In genomic region chr20:36547186-36548005, GRCh38 we compare ENCODE assay signal across 18 cellular contexts. TPM values are rescaled to one million over a fixed set of nuclear protein-coding genes. Genes with fewer than 3 reads are reported as not detected.
"Had no signal": no experiment of that assay in that cellular context is flagged by ENCODE, and none has a peak within 500 bp of the region (broad histone marks: within the 10 kb centered on the region; RNA-seq: fewer than 3 reads in every experiment).

No MANE protein-coding gene starts in this region.

- H3K9me3 ChIP-seq: left lung, ovary, upper lobe of right lung had no signal

- ATAC-seq: activated CD4-positive, alpha-beta T cell treated with anti-CD3 and anti-CD28 coated beads for 36 hours; activated CD8-positive, alpha-beta T cell treated with anti-CD3 and anti-CD28 coated beads for 36 hours; activated naive CD8-positive, alpha-beta T cell treated with anti-CD3 and anti-CD28 coated beads, Interleukin-2, amount 50 U/mL, for 24 hours; left lung; stimulated activated effector memory CD8-positive, alpha-beta T cell treated with anti-CD3 and anti-CD28 coated beads, Interleukin-12 subunit alpha, Interleukin-12 subunit beta, amount 100 ng/mL, for 72 hours; upper lobe of right lung had no signal

- H3K9me3 Mint-ChIP-seq: activated CD8-positive, alpha-beta T cell treated with anti-CD3 and anti-CD28 coated beads for 36 hours; activated naive CD8-positive, alpha-beta T cell treated with anti-CD3 and anti-CD28 coated beads, Interleukin-2, amount 50 U/mL, for 24 hours; activated T-helper 1 cell treated with anti-CD3 and anti-CD28 coated beads, Interleukin-12 subunit alpha, Interleukin-12 subunit beta, Interleukin-2, Interleukin-4 antibody, amounts not matched to agents 30 ng/mL and 10 ng/mL and 1 ng/mL, durations not matched to agents 14 hours and 24 hours and 36 hours; central memory CD8-positive, alpha-beta T cell; nephron; stimulated activated effector memory CD8-positive, alpha-beta T cell treated with anti-CD3 and anti-CD28 coated beads, Interleukin-12 subunit alpha, Interleukin-12 subunit beta, amount 100 ng/mL, for 72 hours had no signal

- H3K4me3 Mint-ChIP-seq: activated CD4-positive, alpha-beta T cell treated with anti-CD3 and anti-CD28 coated beads for 36 hours; activated CD8-positive, alpha-beta T cell treated with anti-CD3 and anti-CD28 coated beads for 36 hours; activated naive CD8-positive, alpha-beta T cell treated with anti-CD3 and anti-CD28 coated beads, Interleukin-2, amount 50 U/mL, for 24 hours; activated T-helper 1 cell treated with anti-CD3 and anti-CD28 coated beads, Interleukin-12 subunit alpha, Interleukin-12 subunit beta, Interleukin-2, Interleukin-4 antibody, amounts not matched to agents 30 ng/mL and 10 ng/mL and 1 ng/mL, durations not matched to agents 14 hours and 24 hours and 36 hours; central memory CD8-positive, alpha-beta T cell; nephron; stimulated activated effector memory CD8-positive, alpha-beta T cell treated with anti-CD3 and anti-CD28 coated beads, Interleukin-12 subunit alpha, Interleukin-12 subunit beta, amount 100 ng/mL, for 72 hours had no signal

- DNase-seq: activated CD8-positive, alpha-beta memory T cell treated with anti-CD3 and anti-CD28 coated beads, Interleukin-2, amount 50 U/mL, for 4 hours; activated naive CD4-positive, alpha-beta T cell treated with Interleukin-2 at 50 U/mL for 16 hours; activated naive CD8-positive, alpha-beta T cell treated with anti-CD3 and anti-CD28 coated beads, Interleukin-2, amount 50 U/mL, for 24 hours; dermis blood vessel endothelial cell; erythroblast; left lung; mesenchymal stem cell; substantia nigra; T1000; upper lobe of right lung had no signal

- H3K36me3 ChIP-seq: ovary, WERI-Rb-1 had no signal

- H3K36me3 Mint-ChIP-seq: stimulated activated effector memory CD8-positive, alpha-beta T cell treated with anti-CD3 and anti-CD28 coated beads, Interleukin-12 subunit alpha, Interleukin-12 subunit beta, amount 100 ng/mL, for 72 hours had no signal

- H3K27ac Mint-ChIP-seq: activated CD4-positive, alpha-beta T cell treated with anti-CD3 and anti-CD28 coated beads for 36 hours; activated CD8-positive, alpha-beta T cell treated with anti-CD3 and anti-CD28 coated beads for 36 hours; activated naive CD8-positive, alpha-beta T cell treated with anti-CD3 and anti-CD28 coated beads, Interleukin-2, amount 50 U/mL, for 24 hours; activated T-helper 1 cell treated with anti-CD3 and anti-CD28 coated beads, Interleukin-12 subunit alpha, Interleukin-12 subunit beta, Interleukin-2, Interleukin-4 antibody, amounts not matched to agents 30 ng/mL and 10 ng/mL and 1 ng/mL, durations not matched to agents 14 hours and 24 hours and 36 hours; nephron had no signal

- H3K27ac ChIP-seq: left lung, ovary, upper lobe of right lung, WERI-Rb-1 had no signal

- H3K4me1 Mint-ChIP-seq: activated CD4-positive, alpha-beta T cell treated with anti-CD3 and anti-CD28 coated beads for 36 hours; activated naive CD8-positive, alpha-beta T cell treated with anti-CD3 and anti-CD28 coated beads, Interleukin-2, amount 50 U/mL, for 24 hours had no signal

- H3K27me3 Mint-ChIP-seq: activated CD4-positive, alpha-beta T cell treated with anti-CD3 and anti-CD28 coated beads for 36 hours; activated CD8-positive, alpha-beta T cell treated with anti-CD3 and anti-CD28 coated beads for 36 hours; activated naive CD8-positive, alpha-beta T cell treated with anti-CD3 and anti-CD28 coated beads, Interleukin-2, amount 50 U/mL, for 24 hours; central memory CD8-positive, alpha-beta T cell had no signal

- H3K4me3 ChIP-seq: left lung, ovary, upper lobe of right lung had no signal

- H3K27me3 ChIP-seq: left lung, ovary, upper lobe of right lung had no signal

RNA-seq across cellular contexts. Expression of gene MYL9, which starts 6.1 kb away (rescaled TPM):
- total RNA-seq: activated CD8-positive, alpha-beta T cell treated with anti-CD3 and anti-CD28 coated beads for 36 hours had no signal
